ENCODE assay signal across 10 cellular contexts in the genomic region with DNA sequence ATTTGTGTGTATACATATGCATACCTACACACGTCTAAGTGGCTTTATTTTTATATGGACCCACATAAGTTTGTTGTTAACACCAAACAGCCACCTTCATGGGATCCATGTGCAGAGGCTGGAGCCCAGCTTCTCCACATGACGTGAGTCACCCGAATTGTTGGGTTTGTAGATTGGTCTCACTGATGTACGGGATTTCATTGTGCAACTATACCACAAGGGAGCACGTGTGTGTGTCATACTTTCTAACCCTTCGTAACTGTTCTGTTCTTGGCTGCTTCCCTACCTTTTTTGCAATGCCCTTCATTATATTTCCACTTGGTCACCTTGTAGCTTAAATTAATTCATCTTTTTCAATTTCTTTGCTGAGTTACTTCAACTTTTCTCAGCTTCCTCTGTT. TPM values are rescaled to one million over a fixed set of nuclear protein-coding genes. Genes with fewer than 3 reads are reported as not detected.
DNase-seq lines count a peak whose midpoint lies in the region; ATAC-seq lines count a peak whose summit lies in the region.
"Had no signal": no experiment of that assay in that cellular context is flagged by ENCODE, and none has a peak within 500 bp of the region (broad histone marks: within the 10 kb centered on the region; RNA-seq: fewer than 3 reads in every experiment).

No MANE protein-coding gene starts in this region.

- intact Hi-C loops in posterior vena cava (cut with DNase I) = loop anchor here (10.0 kb wide), 2 partner anchors 166 to 246 kb away; a partner anchor contains a TSS

- peak overlapping the region; percentile 65 for H3K27ac Mint-ChIP-seq in central memory CD8-positive, alpha-beta T cell (ENCODE audit: low read depth)
- H3K27ac Mint-ChIP-seq in naive thymus-derived CD8-positive, alpha-beta T cell = peak overlapping the region in 2 of 10 donors; percentile 26 to 40

- H3K4me1 Mint-ChIP-seq in central memory CD8-positive, alpha-beta T cell = peaks cover 17% of the 10 kb centered on the region
- peaks cover 2 to 10% (median 7%) of the 10 kb centered on the region in 4 donors for H3K4me1 Mint-ChIP-seq in naive thymus-derived CD8-positive, alpha-beta T cell

- in situ Hi-C loops in ACHN (cut with HindIII; ENCODE audit: low pct_ligation_motif_present, low pct_unique_long_range_greater_than_20kb, low sequenced_read_pairs) = no loop called here

- no peaks in the 10 kb centered on the region for H3K9me3 Mint-ChIP-seq in central memory CD8-positive, alpha-beta T cell
- no peaks in the 10 kb centered on the region for H3K9me3 Mint-ChIP-seq in naive thymus-derived CD8-positive, alpha-beta T cell

- no peaks in the 10 kb centered on the region for H3K27me3 Mint-ChIP-seq in central memory CD8-positive, alpha-beta T cell
- H3K27me3 Mint-ChIP-seq in naive thymus-derived CD8-positive, alpha-beta T cell = no peaks in the 10 kb centered on the region

- POLR2A ChIA-PET in naive thymus-derived CD8-positive, alpha-beta T cell (lab: Charles Lee) = no interaction called here

- DNase-seq in GF-D8 (lab: John Stamatoyannopoulos, UW) (peak; percentile 85), NOMO-1 (lab: John Stamatoyannopoulos, UW; ENCODE audit: unreplicated experiment in 2 of 2) (peak; percentile 61 to 94), posterior vena cava (ENCODE audit: low spot score) (peak; percentile 71), ACHN (no peak), NCI-H1436 treated with DMSO at 0.1 percent for 48 hours (lab: John Stamatoyannopoulos, UW) (no peak)
- no peak for DNase-seq in central memory CD8-positive, alpha-beta T cell (ENCODE audit: low spot score in 2 of 2)
- no peak for DNase-seq in naive thymus-derived CD8-positive, alpha-beta T cell
- DNase-seq: KBM-7, kidney, NCI-H524 had no signal

- peaks cover 10% of the 10 kb centered on the region for H3K36me3 Mint-ChIP-seq in central memory CD8-positive, alpha-beta T cell (ENCODE audit: insufficient read depth)
- peaks cover 0 to 27% (median 0%) of the 10 kb centered on the region in 3 donors for H3K36me3 Mint-ChIP-seq in naive thymus-derived CD8-positive, alpha-beta T cell

- no peak overlapping the region for H3K4me3 Mint-ChIP-seq in central memory CD8-positive, alpha-beta T cell
- H3K4me3 Mint-ChIP-seq in naive thymus-derived CD8-positive, alpha-beta T cell = no peak overlapping the region

- no peak for ATAC-seq in central memory CD8-positive, alpha-beta T cell (replicated peaks; ENCODE audit: extremely low read depth, poor library complexity, severe bottlenecking)
- ATAC-seq in naive thymus-derived CD8-positive, alpha-beta T cell = no peak

RNA-seq across cellular contexts. Expression of a gene that starts 21.0 kb away (rescaled TPM):
- total RNA-seq in posterior vena cava = 1 to 10 TPM; 6.0 to 9.6 TPM
- 10 to 100 TPM; 16.0 to 16.3 TPM for total RNA-seq in naive thymus-derived CD8-positive, alpha-beta T cell
- polyA plus RNA-seq in naive thymus-derived CD8-positive, alpha-beta T cell = 10 to 100 TPM; 10.4 to 10.9 (median 10.9) TPM

RNA-seq across cellular contexts. Expression of a gene that starts 21.5 kb away (rescaled TPM):
- 10 to 100 TPM; 12.5 to 15.7 TPM for total RNA-seq in posterior vena cava
- total RNA-seq in naive thymus-derived CD8-positive, alpha-beta T cell = 10 to 100 TPM; 31.4 to 32.1 TPM
- 1 to 10 TPM; 1.9 to 3.0 (median 2.5) TPM for polyA plus RNA-seq in naive thymus-derived CD8-positive, alpha-beta T cell

Comparison
In these comparisons a context has a peak if more than half of its experiments do, and no peak if none do; other contexts are left out.
1. DNase-seq: peak in GF-D8 (single experiment), NOMO-1 (2 of 2) and posterior vena cava (single experiment); none in central memory CD8-positive, alpha-beta T cell (0 of 2), naive thymus-derived CD8-positive, alpha-beta T cell (0 of 10), ACHN (single experiment) and NCI-H1436 treated with DMSO at 0.1 percent for 48 hours (single experiment).